ENCODE assay signal across 1 cellular context in genomic region chr1:114006825-114007224, GRCh38. TPM values are rescaled to one million over a fixed set of nuclear protein-coding genes. Genes with fewer than 3 reads are reported as not detected.
"Had no signal": no experiment of that assay in that cellular context is flagged by ENCODE, and none has a peak within 500 bp of the region (broad histone marks: within the 10 kb centered on the region; RNA-seq: fewer than 3 reads in every experiment).

No MANE protein-coding gene starts in this region.

RNA-seq across cellular contexts. Expression of gene OLFML3, which starts 27.6 kb away (rescaled TPM):
- polyA plus RNA-seq: naive thymus-derived CD8-positive, alpha-beta T cell had no signal
